ENCODE assay signal across 9 cellular contexts in genomic region chrX:155094468-155095061, GRCh38. TPM values are rescaled to one million over a fixed set of nuclear protein-coding genes. Genes with fewer than 3 reads are reported as not detected.
DNase-seq lines count a peak whose midpoint lies in the region; ATAC-seq, FAIRE-seq and TF ChIP-seq lines count a peak whose summit lies in the region.
"Had no signal": no experiment of that assay in that cellular context is flagged by ENCODE, and none has a peak within 500 bp of the region (broad histone marks: within the 10 kb centered on the region; RNA-seq: fewer than 3 reads in every experiment).

No MANE protein-coding gene starts in this region.

- no peak overlapping the region for H2BK120ac ChIP-seq in H1 (replicated peaks; ENCODE audit: low read depth, low read length)

- H3K4me1 ChIP-seq in heart left ventricle (no peaks in the 10 kb centered on the region), H1 (replicated peaks in 1 of 4; ENCODE audit: control insufficient read depth in 3 of 4, insufficient read depth in 4 of 4, low read length in 3 of 4) (no peaks in the 10 kb centered on the region), neural progenitor cell (no peaks in the 10 kb centered on the region)

- H2BK12ac ChIP-seq in H1 (ENCODE audit: low read depth, low read length), result no peak overlapping the region

- H3K18ac ChIP-seq in H1 (ENCODE audit: extremely low read depth, low read length), result no peak overlapping the region

- ATAC-seq in heart left ventricle (no peak), left ventricle myocardium superior (no peak), GM21367 (IDR thresholded peaks at IDR 0.05; ENCODE audit: unreplicated experiment) (no peak)

- intact Hi-C loops in heart left ventricle (cut with DNase I) (loop anchor here in 6 of 10 donors (5.0 to 10.0 kb wide), 5 partner anchors 80 to 730 kb away; partner anchors contain the start of gene VBP1 (in 1 of the 6)), left ventricle myocardium superior (cut with micrococcal nuclease) (no loop called here)

- H2AFZ ChIP-seq in H1 (ENCODE audit: low read length) (no peak overlapping the region), neural progenitor cell (replicated peaks) (no peak overlapping the region)

- H3K36me3 ChIP-seq in heart left ventricle, result peaks cover 0 to 66% (median 10%) of the 10 kb centered on the region in 9 donors
- H3K36me3 ChIP-seq in H1 (ENCODE audit: control insufficient read depth in 2 of 4, insufficient read depth in 4 of 4, low read length in 3 of 4), result peaks cover 0 to 5% (median 0%) of the 10 kb centered on the region in 4 experiments; a peak in 3 of 8 replicates
- peaks cover 19% of the 10 kb centered on the region for H3K36me3 ChIP-seq in neural progenitor cell

- H2BK20ac ChIP-seq in H1 (ENCODE audit: low read length), result no peak overlapping the region

- DNase-seq in heart left ventricle, result no peak
- no peak for DNase-seq in left ventricle myocardium superior
- no peak for DNase-seq in HFFc6
- DNase-seq in RPMI7951 (ENCODE audit: low read depth), result peak; percentile 18
- no peak for DNase-seq in H1 (ENCODE audit: low read depth in 1 of 2, low spot score in 2 of 2)
- DNase-seq in neural progenitor cell (ENCODE audit: low spot score), result peak; percentile 45
- DNase-seq in caudate nucleus (lab: John Stamatoyannopoulos, UW), result no peak

- 30 to 45% (median 33%) methylated on average over 4 of the region's 4 CpGs for WGBS in heart left ventricle, 4 donors
- WGBS in H1 (ENCODE audit: extremely low coverage in 1 of 2, insufficient coverage in 1 of 2, insufficient read length in 1 of 2, insufficient replicate concordance in 2 of 2, low coverage in 1 of 2, low lambda C conversion rate in 2 of 2, missing lambda C conversion rate in 1 of 2), 2 experiments, result 65% methylated on average over 4 of the region's 4 CpGs; no CpG with 5 or more reads in 1 of the 2 experiments

- H3K27ac Mint-ChIP-seq in HFFc6, result no peak overlapping the region
- H3K27ac Mint-ChIP-seq in neural progenitor cell, result no peak overlapping the region

- H3K27me3 Mint-ChIP-seq in HFFc6 (ENCODE audit: insufficient read depth) (no peaks in the 10 kb centered on the region), neural progenitor cell (ENCODE audit: insufficient read depth, low read depth) (no peaks in the 10 kb centered on the region)

- H3K4me1 Mint-ChIP-seq in HFFc6 (ENCODE audit: low read depth), result no peaks in the 10 kb centered on the region
- no peaks in the 10 kb centered on the region for H3K4me1 Mint-ChIP-seq in neural progenitor cell

- H3K4me3 ChIP-seq in heart left ventricle, result no peak overlapping the region
- H3K4me3 ChIP-seq in H1 (ENCODE audit: extremely low read depth in 1 of 4, insufficient read depth in 2 of 4, low read depth in 3 of 4, low read length in 4 of 4), result no peak overlapping the region
- H3K4me3 ChIP-seq in neural progenitor cell, result no peak overlapping the region

- H3K23ac ChIP-seq in H1 (ENCODE audit: insufficient read length), result no peak overlapping the region

- H3K56ac ChIP-seq in H1 (replicated peaks; ENCODE audit: insufficient read length, low read depth, low read length), result no peak overlapping the region

- no peak for TF ChIP-seq EP300 in H1 (IDR thresholded peaks at IDR 0.05; ENCODE audit: borderline replicate concordance in 1 of 2, low read depth in 2 of 2, low read length in 2 of 2)

- H3K23me2 ChIP-seq in H1 (ENCODE audit: low read depth, low read length), result no peaks in the 10 kb centered on the region

- no peak overlapping the region for H2AK5ac ChIP-seq in H1 (ENCODE audit: low read depth, low read length)

- H3K4me3 Mint-ChIP-seq in HFFc6 (no peak overlapping the region), neural progenitor cell (no peak overlapping the region)

- no peaks in the 10 kb centered on the region for H3F3A ChIP-seq in neural progenitor cell (ENCODE audit: low read depth)

- H4K91ac ChIP-seq in H1 (replicated peaks; ENCODE audit: insufficient read length, low read length), result no peak overlapping the region

- no peak overlapping the region for H3K9ac ChIP-seq in H1 (replicated peaks in 1 of 4; ENCODE audit: extremely low read depth in 1 of 4, low read depth in 3 of 4, low read length in 3 of 4)
- H3K9ac ChIP-seq in neural progenitor cell, result no peak overlapping the region

- no peaks in the 10 kb centered on the region for H4K20me1 ChIP-seq in H1 (replicated peaks in 1 of 2; ENCODE audit: control insufficient read depth in 1 of 2, insufficient read depth in 2 of 2, low read length in 2 of 2)
- H4K20me1 ChIP-seq in neural progenitor cell (ENCODE audit: low read depth), result no peaks in the 10 kb centered on the region

- H2BK15ac ChIP-seq in H1 (ENCODE audit: low read length), result no peak overlapping the region

- FAIRE-seq in H1 (lab: Jason Lieb, UNC), result no peak

- CTCF ChIA-PET in H1 (lab: Charles Lee; ENCODE audit: partially characterized antibody), result interaction anchor here (0.9 to 2.6 kb wide), 14 partner anchors 9 to 185 kb away, joined by 3 to 16 read pairs (median 4); no protein-coding TSS in a partner anchor

- H4K5ac ChIP-seq in H1 (ENCODE audit: insufficient read length, low read depth, low read length), result no peak overlapping the region

- H3K27ac ChIP-seq in heart left ventricle, result no peak overlapping the region
- H3K27ac ChIP-seq in H1 (ENCODE audit: low read depth, low read length), result no peak overlapping the region
- H3K27ac ChIP-seq in neural progenitor cell, result no peak overlapping the region
- no peak overlapping the region for H3K27ac ChIP-seq in caudate nucleus (ENCODE audit: low read depth, low read length)
- H3K27ac ChIP-seq: epithelial cell of prostate had no signal

- no peaks in the 10 kb centered on the region; the same call in 1 of the 2 replicates for H3K36me3 Mint-ChIP-seq in HFFc6 (ENCODE audit: low read depth)
- H3K36me3 Mint-ChIP-seq in neural progenitor cell, result peaks cover 2% of the 10 kb centered on the region

- H3K4me2 ChIP-seq in H1 (ENCODE audit: insufficient read depth in 1 of 2, low read depth in 2 of 2, low read length in 2 of 2) (no peak overlapping the region), neural progenitor cell (no peak overlapping the region)

- peak; percentile 43 to 67 (median 54) for TF ChIP-seq CTCF in heart left ventricle (IDR thresholded peaks at IDR 0.05)
- peak; percentile 82 for TF ChIP-seq CTCF in HFFc6 (IDR thresholded peaks at IDR 0.05)
- TF ChIP-seq CTCF in H1 (IDR thresholded peaks at IDR 0.05; ENCODE audit: control extremely low read depth in 1 of 3, insufficient read depth in 1 of 3, low read depth in 1 of 3, low read length in 3 of 3), result peak in 2 of 3 experiments; percentile 32 to 57; a peak in 3 of 4 replicates
- TF ChIP-seq CTCF in neural progenitor cell (IDR thresholded peaks at IDR 0.05), result peak; percentile 71

- H4K8ac ChIP-seq in H1 (ENCODE audit: extremely low read depth, insufficient read depth, low read length), result no peak overlapping the region

- TF ChIP-seq RAD21 in H1 (IDR thresholded peaks at IDR 0.05 in 1 of 2, conservative IDR thresholded peaks at IDR 0.05 in 1 of 2; ENCODE audit: low read depth in 2 of 2, low read length in 2 of 2), result peak; percentile 23 to 26; a peak in 2 of 4 replicates

- no peaks in the 10 kb centered on the region for H3K27me3 ChIP-seq in heart left ventricle
- no peaks in the 10 kb centered on the region for H3K27me3 ChIP-seq in H1 (replicated peaks in 1 of 4; ENCODE audit: control insufficient read depth in 3 of 4, extremely low read depth in 1 of 4, insufficient read depth in 3 of 4, low read length in 3 of 4)
- no peaks in the 10 kb centered on the region for H3K27me3 ChIP-seq in neural progenitor cell

- no peak overlapping the region for H3K4ac ChIP-seq in H1 (replicated peaks; ENCODE audit: insufficient read length, low read depth, low read length)

- H3K79me1 ChIP-seq in H1 (ENCODE audit: low read depth, low read length), result no peaks in the 10 kb centered on the region

- no peaks in the 10 kb centered on the region for H3K9me3 ChIP-seq in heart left ventricle
- H3K9me3 ChIP-seq in H1 (ENCODE audit: insufficient read depth in 2 of 2, low read depth in 1 of 2, low read length in 1 of 2), result no peaks in the 10 kb centered on the region
- no peaks in the 10 kb centered on the region for H3K9me3 ChIP-seq in neural progenitor cell (ENCODE audit: low read depth)

- H3K9me3 Mint-ChIP-seq in HFFc6, result no peaks in the 10 kb centered on the region
- no peaks in the 10 kb centered on the region for H3K9me3 Mint-ChIP-seq in neural progenitor cell

- no peaks in the 10 kb centered on the region for H3K79me2 ChIP-seq in H1 (ENCODE audit: control insufficient read depth in 1 of 2, insufficient read depth in 2 of 2, low read length in 2 of 2)
- H3K79me2 ChIP-seq in neural progenitor cell (ENCODE audit: low read depth), result no peaks in the 10 kb centered on the region

- no peak overlapping the region for H3K14ac ChIP-seq in H1 (ENCODE audit: insufficient read length)

- POLR2A ChIA-PET in H1 (lab: Charles Lee; ENCODE audit: partially characterized antibody), result no interaction called here

- TF ChIP-seq POLR2A in heart left ventricle (IDR thresholded peaks at IDR 0.05) (no peak), H1 (IDR thresholded peaks at IDR 0.05; ENCODE audit: control extremely low read depth in 1 of 2, low read depth in 2 of 2, low read length in 2 of 2) (no peak)

- no peak overlapping the region for H2BK5ac ChIP-seq in H1 (ENCODE audit: low read depth, low read length)

RNA-seq across cellular contexts. Expression of gene BRCC3, which starts 23.3 kb away (rescaled TPM):
- total RNA-seq in heart left ventricle (10 to 100 TPM in 8 of 9 donors, 1 to 10 TPM in 1; 7.9 to 18.7 (median 16.6) TPM), left ventricle myocardium superior (13.9 TPM), neural progenitor cell (ENCODE audit: low replicate concordance) (12.0 and 18.9 TPM in 2 replicates)
- polyA plus RNA-seq in heart left ventricle (10 to 100 TPM in 1 of 2 donors, 1 to 10 TPM in 1; 3.6 to 15.0 TPM), H1 (2011; rRNA removed) (7.9 and 13.1 TPM in 2 replicates)
- total RNA-seq in HFFc6 (2021; fragmentation: NEBNext Ultra II Directional; extraction: Animal tissue kit (Norgen Biotek cat#: 25700)), result 10 to 100 TPM; 24.5 to 27.8 (median 26.0) TPM
- total RNA-seq in RPMI7951 (2014; rRNA removed; shearing (Covaris generic)), result 9.3 and 12.9 TPM in 2 replicates
- 23.2 and 23.7 TPM in 2 replicates for total RNA-seq in H1 (2021; fragmentation: NEBNext Ultra II Directional; extraction: Animal tissue kit (Norgen Biotek cat#: 25700))
- polyA plus RNA-seq in H1 (2011; cell fraction: cytosol; rRNA removed), result 14.4 TPM
- polyA plus RNA-seq in H1 (2011; cell fraction: nucleus; rRNA removed), result 20.3 TPM
- polyA plus RNA-seq in H1 (2012, experiment 1 of 2), result 16.4 to 22.9 TPM (median 21.8 TPM) in 4 replicates
- 1.6 TPM for polyA plus RNA-seq in H1 (2012, experiment 2 of 2)
- polyA plus RNA-seq in H1 (2013, experiment 1 of 2), result 22.6 TPM
- polyA plus RNA-seq in H1 (2013, experiment 2 of 2), result 20.4 TPM
- 18.6 and 35.7 TPM in 2 replicates for polyA minus RNA-seq in H1 (2011; rRNA and poly(A)+ RNA removed)
- polyA minus RNA-seq in H1 (2011; cell fraction: cytosol; rRNA and poly(A)+ RNA removed), result 11.4 TPM
- 43.9 TPM for polyA minus RNA-seq in H1 (2011; cell fraction: nucleus; rRNA and poly(A)+ RNA removed)

RNA-seq across cellular contexts. Expression of gene CMC4, which starts 23.6 kb away (rescaled TPM):
- total RNA-seq in heart left ventricle (10 to 100 TPM; 14.4 to 74.3 (median 21.0) TPM), left ventricle myocardium superior (28.8 TPM), neural progenitor cell (ENCODE audit: low replicate concordance) (14.6 and 16.2 TPM in 2 replicates)
- polyA plus RNA-seq in heart left ventricle (10 to 100 TPM; 26.1 to 53.0 TPM), H1 (2011; rRNA removed) (7.8 and 8.8 TPM in 2 replicates)
- total RNA-seq in HFFc6 (2021; fragmentation: NEBNext Ultra II Directional; extraction: Animal tissue kit (Norgen Biotek cat#: 25700)), result 1 to 10 TPM; 4.6 to 7.4 (median 6.3) TPM
- total RNA-seq in RPMI7951 (2014; rRNA removed; shearing (Covaris generic)), result 22.7 and 23.6 TPM in 2 replicates
- total RNA-seq in H1 (2021; fragmentation: NEBNext Ultra II Directional; extraction: Animal tissue kit (Norgen Biotek cat#: 25700)), result 3.7 and 6.0 TPM in 2 replicates
- polyA plus RNA-seq in H1 (2011; cell fraction: cytosol; rRNA removed), result 8.0 TPM
- 5.3 TPM for polyA plus RNA-seq in H1 (2011; cell fraction: nucleus; rRNA removed)
- 5.9 to 7.1 TPM (median 6.3 TPM) in 4 replicates for polyA plus RNA-seq in H1 (2012, experiment 1 of 2)
- polyA plus RNA-seq in H1 (2012, experiment 2 of 2), result 10.9 TPM
- polyA plus RNA-seq in H1 (2013, experiment 1 of 2), result 7.4 TPM
- 9.1 TPM for polyA plus RNA-seq in H1 (2013, experiment 2 of 2)
- 1.2 and 1.8 TPM in 2 replicates for polyA minus RNA-seq in H1 (2011; rRNA and poly(A)+ RNA removed)
- polyA minus RNA-seq in H1 (2011; cell fraction: cytosol; rRNA and poly(A)+ RNA removed), result 1.8 TPM
- polyA minus RNA-seq in H1 (2011; cell fraction: nucleus; rRNA and poly(A)+ RNA removed), result not detected

RNA-seq across cellular contexts. Expression of gene MTCP1, which starts 23.6 kb away (rescaled TPM):
- total RNA-seq in heart left ventricle (10 to 100 TPM in 7 of 9 donors, under 1 TPM in 2; 0.24 to 60.0 (median 44.8) TPM), left ventricle myocardium superior (51.6 TPM), neural progenitor cell (ENCODE audit: low replicate concordance) (1.2 and 1.4 TPM in 2 replicates)
- polyA plus RNA-seq in heart left ventricle (100 to 1,000 TPM in 1 of 2 donors, 10 to 100 TPM in 1; 13.8 to 185 TPM), H1 (2011; rRNA removed) (1.2 and 2.0 TPM in 2 replicates)
- 10 to 100 TPM; 12.4 to 15.8 (median 14.3) TPM for total RNA-seq in HFFc6 (2021; fragmentation: NEBNext Ultra II Directional; extraction: Animal tissue kit (Norgen Biotek cat#: 25700))
- total RNA-seq in RPMI7951 (2014; rRNA removed; shearing (Covaris generic)), result 2.3 TPM in 2 replicates
- 12.3 and 18.3 TPM in 2 replicates for total RNA-seq in H1 (2021; fragmentation: NEBNext Ultra II Directional; extraction: Animal tissue kit (Norgen Biotek cat#: 25700))
- polyA plus RNA-seq in H1 (2011; cell fraction: cytosol; rRNA removed), result 2.1 TPM
- polyA plus RNA-seq in H1 (2011; cell fraction: nucleus; rRNA removed), result 8.8 TPM
- 6.4 to 17.0 TPM (median 10.3 TPM) in 4 replicates for polyA plus RNA-seq in H1 (2012, experiment 1 of 2)
- 13.6 TPM for polyA plus RNA-seq in H1 (2012, experiment 2 of 2)
- polyA plus RNA-seq in H1 (2013, experiment 1 of 2), result 24.4 TPM
- polyA plus RNA-seq in H1 (2013, experiment 2 of 2), result 26.7 TPM
- polyA minus RNA-seq in H1 (2011; rRNA and poly(A)+ RNA removed), result 1.9 and 3.4 TPM in 2 replicates
- polyA minus RNA-seq in H1 (2011; cell fraction: cytosol; rRNA and poly(A)+ RNA removed), result 1.6 TPM
- 5.3 TPM for polyA minus RNA-seq in H1 (2011; cell fraction: nucleus; rRNA and poly(A)+ RNA removed)

Comparison
In these comparisons a context has a peak if more than half of its experiments do, and no peak if none do; other contexts are left out.
1. DNase-seq: peak in RPMI7951 (single experiment) and neural progenitor cell (single experiment); none in heart left ventricle (0 of 5), left ventricle myocardium superior (single experiment), HFFc6 (single experiment), H1 (0 of 2) and caudate nucleus (0 of 61).
2. Peak in every context shown above with its lines, with median percentiles within 50 percentile points of each other: CTCF ChIP-seq.